Comparison of ENCODE assay signal across 9 cellular contexts in genomic region chr21:29237110-29238051, GRCh38.
DNase-seq lines count a peak whose midpoint lies in the region; ATAC-seq, FAIRE-seq and TF ChIP-seq lines count a peak whose summit lies in the region.
"Had no signal": no experiment of that assay in that cellular context is flagged by ENCODE, and none has a peak within 500 bp of the region (broad histone marks: within the 10 kb centered on the region; RNA-seq: fewer than 3 reads in every experiment).

No MANE protein-coding gene starts in this region.

- no peak for TF ChIP-seq CTCF in GM12878 (IDR thresholded peaks at IDR 0.05 in 2 of 3, conservative IDR thresholded peaks at IDR 0.05 in 1 of 3; ENCODE audit: control insufficient read depth in 2 of 3, extremely low read depth in 1 of 3, insufficient read depth in 1 of 3, low read depth in 3 of 3, low read length in 3 of 3)
- no peak for TF ChIP-seq CTCF in left lung (IDR thresholded peaks at IDR 0.05)
- no peak for TF ChIP-seq CTCF in upper lobe of left lung (IDR thresholded peaks at IDR 0.05)

- no peak overlapping the region for H3K9ac ChIP-seq in GM12878 (ENCODE audit: control insufficient read depth, insufficient read depth, low read length)

- H3K27me3 ChIP-seq in GM12878 (replicated peaks in 1 of 2; ENCODE audit: control insufficient read depth in 2 of 2, insufficient read depth in 2 of 2, low read length in 1 of 2) (no peaks in the 10 kb centered on the region), left lung (no peaks in the 10 kb centered on the region), upper lobe of left lung (no peaks in the 10 kb centered on the region), SJCRH30 (no peaks in the 10 kb centered on the region)
- H3K27me3 ChIP-seq: uterus had no signal

- no peaks in the 10 kb centered on the region; the same call in 1 of the 2 replicates for H3K79me2 ChIP-seq in GM12878 (ENCODE audit: control insufficient read depth, insufficient read depth, low read length)

- CTCF ChIA-PET in GM12878 (lab: Yijun Ruan, JAX) = interaction anchor here (1.0 to 10.6 kb wide), 5 partner anchors 8 to 147 kb away, joined by 3 to 157 read pairs (median 7); partner anchors contain the start of gene BACH1

- RAD21 ChIA-PET in GM12878 (lab: Charles Lee; ENCODE audit: unreplicated experiment) = interaction anchor here (0.7 to 11.4 kb wide), 10 partner anchors 8 to 161 kb away, joined by 3 to 257 read pairs (median 6); partner anchors contain the start of gene BACH1

- peak overlapping the region; percentile 71 for H2AFZ ChIP-seq in GM12878 (ENCODE audit: control insufficient read depth, low read depth, low read length)

- FAIRE-seq in GM12878 (lab: Jason Lieb, UNC) (no peak), H54 (lab: Jason Lieb, UNC) (no peak)

- H3K4me2 ChIP-seq in GM12878 (ENCODE audit: control insufficient read depth, insufficient read depth) = peak overlapping the region; percentile 90

- H3K36me3 ChIP-seq in GM12878 (ENCODE audit: control insufficient read depth in 2 of 2, insufficient read depth in 2 of 2, low read length in 1 of 2) (no peaks in the 10 kb centered on the region), left lung (no peaks in the 10 kb centered on the region), upper lobe of left lung (no peaks in the 10 kb centered on the region), SJCRH30 (no peaks in the 10 kb centered on the region)
- H3K36me3 ChIP-seq: uterus had no signal

- peaks cover 60% of the 10 kb centered on the region for H3K4me1 ChIP-seq in GM12878 (ENCODE audit: control insufficient read depth, insufficient read depth, low read length)
- peaks cover 0 to 65% of the 10 kb centered on the region in 2 donors for H3K4me1 ChIP-seq in left lung
- H3K4me1 ChIP-seq in upper lobe of left lung = peaks cover 7 to 18% (median 13%) of the 10 kb centered on the region in 4 donors
- peaks cover 4% of the 10 kb centered on the region; the same call in 1 of the 2 replicates for H3K4me1 ChIP-seq in SJCRH30
- H3K4me1 ChIP-seq: uterus had no signal

- intact Hi-C loops in GM12878 (cut with micrococcal nuclease; ENCODE audit: unreplicated experiment) = no loop called here
- intact Hi-C loops in left lung (cut with DNase I) = no loop called here

- H4K20me1 ChIP-seq in GM12878 (ENCODE audit: control insufficient read depth, insufficient read depth) = no peaks in the 10 kb centered on the region

- no TSS peak for BruUV-seq in GM12878 (replicated peaks; lab: Mats Ljungman, UMichigan)

- H3K9me3 ChIP-seq in GM12878 (replicated peaks; ENCODE audit: control insufficient read depth, insufficient read depth, low read length) = no peaks in the 10 kb centered on the region; the same call in 2 of the 3 replicates
- no peaks in the 10 kb centered on the region for H3K9me3 ChIP-seq in left lung
- no peaks in the 10 kb centered on the region for H3K9me3 ChIP-seq in upper lobe of left lung
- H3K9me3 ChIP-seq in SJCRH30 (replicated peaks) = no peaks in the 10 kb centered on the region; the same call in 1 of the 2 replicates
- H3K9me3 ChIP-seq: uterus had no signal

- no peak for TF ChIP-seq RAD21 in GM12878 (IDR thresholded peaks at IDR 0.05; ENCODE audit: insufficient read depth, low read depth, low read length)

- TF ChIP-seq POLR2A in GM12878 (IDR thresholded peaks at IDR 0.05; ENCODE audit: low read depth, low read length) (no peak), upper lobe of left lung (IDR thresholded peaks at IDR 0.05) (no peak), H54 (IDR thresholded peaks at IDR 0.05; ENCODE audit: low read depth, low read length) (no peak)

- POLR2A ChIA-PET in GM12878 (lab: Charles Lee) = interaction anchor here (1.0 to 6.6 kb wide), 6 partner anchors 8 to 64 kb away, joined by 4 to 82 read pairs (median 4); partner anchors contain the start of gene BACH1

- 65% methylated on average over 3 of the region's 3 CpGs for WGBS in GM12878 (ENCODE audit: insufficient coverage, insufficient replicate concordance, low lambda C conversion rate, missing lambda C conversion rate)
- WGBS in upper lobe of left lung, 2 donors = 73 to 78% methylated on average over 3 of the region's 3 CpGs

- TF ChIP-seq EP300 in GM12878 (IDR thresholded peaks at IDR 0.05; ENCODE audit: borderline replicate concordance in 1 of 2, control insufficient read depth in 1 of 2, low read depth in 2 of 2, low read length in 2 of 2) (no peak), upper lobe of left lung (IDR thresholded peaks at IDR 0.05) (no peak)

- H3K27ac ChIP-seq in GM12878 (ENCODE audit: control insufficient read depth, insufficient read depth) = peak overlapping the region; percentile 58
- H3K27ac ChIP-seq in left lung = peak overlapping the region; percentile 41 to 67
- H3K27ac ChIP-seq in upper lobe of left lung = peak overlapping the region; percentile 3 to 57 (median 28)
- no peak overlapping the region for H3K27ac ChIP-seq in SJCRH30
- H3K27ac ChIP-seq: uterus had no signal

- no peak for DNase-seq in GM12878 (ENCODE audit: low read depth, low spot score)
- DNase-seq in left lung = no peak
- no peak for DNase-seq in upper lobe of left lung
- no peak for DNase-seq in H54 (ENCODE audit: insufficient read length, low spot score)
- no peak for DNase-seq in SJCRH30
- DNase-seq in NCI-H526 (lab: John Stamatoyannopoulos, UW) = no peak
- DNase-seq: kidney glomerular epithelial cell had no signal

- in situ Hi-C loops in GM12878 (cut with MboI) = loop anchor here (5.0 kb wide), 1 partner anchor 60 kb away; the partner anchor contains the start of gene BACH1

- SMC1A ChIA-PET in GM12878 (lab: Charles Lee; ENCODE audit: uncharacterized antibody, unreplicated experiment) = interaction anchor here (0.6 to 11.7 kb wide), 12 partner anchors 11 to 147 kb away, joined by 3 to 297 read pairs (median 6); partner anchors contain the start of gene BACH1

- H3K4me3 ChIP-seq in GM12878 (no peak overlapping the region), left lung (no peak overlapping the region), upper lobe of left lung (no peak overlapping the region), SJCRH30 (no peak overlapping the region)
- H3K4me3 ChIP-seq: uterus had no signal

- ATAC-seq in GM19372 (IDR thresholded peaks at IDR 0.05; ENCODE audit: low read depth, unreplicated experiment) (peak; percentile 22), GM12878 (peak; percentile 3; the same call in 1 of the 3 replicates), left lung (peak; percentile 32), upper lobe of left lung (ENCODE audit: low FRiP score in 2 of 2) (peak; percentile 51 to 82)

TF ChIP-seq in GM12878, 131 proteins besides CTCF, POLR2A, EP300 and RAD21:
- TF ChIP-seq BRCA1 (IDR thresholded peaks at IDR 0.05; ENCODE audit: low read depth, low read length) (no peak), PAX5 (IDR thresholded peaks at IDR 0.05; ENCODE audit: borderline replicate concordance, low read depth, low read length) (0 out of 2 replicates have a peak, but pooled peaks have one; percentile 40), HDAC2 (IDR thresholded peaks at IDR 0.05) (no peak), RUNX3 (IDR thresholded peaks at IDR 0.05; ENCODE audit: low read length) (0 out of 2 replicates have a peak, but pooled peaks have one; percentile 8), ZBED1 (IDR thresholded peaks at IDR 0.05; ENCODE audit: borderline replicate concordance) (no peak), EED (IDR thresholded peaks at IDR 0.05; ENCODE audit: low read depth) (peak; percentile 36; the same call in 1 of the 2 replicates), RBBP5 (conservative IDR thresholded peaks at IDR 0.05) (no peak), SRF (IDR thresholded peaks at IDR 0.05; ENCODE audit: low read depth in 2 of 2, low read length in 2 of 2) (no peak), ZNF592 (IDR thresholded peaks at IDR 0.05) (no peak), CEBPB (IDR thresholded peaks at IDR 0.05; ENCODE audit: borderline replicate concordance in 1 of 2, low read depth in 2 of 2, low read length in 2 of 2) (0 out of 4 replicates have a peak, but pooled peaks of 1 of the 2 experiments have one; percentile 7), CREB1 (IDR thresholded peaks at IDR 0.05; ENCODE audit: low read depth) (no peak), ZNF217 (IDR thresholded peaks at IDR 0.05) (no peak)

Comparison
In these comparisons a context has a peak if more than half of its experiments do, and no peak if none do; other contexts are left out.
1. ATAC-seq: peak in every context shown above with its lines; median percentile 66 in upper lobe of left lung; 32 in left lung; 22 in GM19372; 3 in GM12878.